ENCODE assay signal across 19 cellular contexts in genomic region chr22:22755778-22756100, GRCh38.
DNase-seq lines count a peak whose midpoint lies in the region; ATAC-seq and TF ChIP-seq lines count a peak whose summit lies in the region.
"Had no signal": no experiment of that assay in that cellular context is flagged by ENCODE, and none has a peak within 500 bp of the region (broad histone marks: within the 10 kb centered on the region; RNA-seq: fewer than 3 reads in every experiment).

No MANE protein-coding gene starts in this region.

- H3K4me1 Mint-ChIP-seq in memory B cell = peaks cover 18% of the 10 kb centered on the region

- no peak for ATAC-seq in memory B cell (ENCODE audit: low read depth)
- ATAC-seq in HG03354 (IDR thresholded peaks at IDR 0.05; ENCODE audit: poor library complexity, severe bottlenecking, unreplicated experiment) = no peak
- ATAC-seq: HCT116, Right ventricle myocardium inferior had no signal

- no peaks in the 10 kb centered on the region for H3K4me1 ChIP-seq in vagina

- H3K27ac ChIP-seq in angular gyrus (ENCODE audit: low read depth, low read length) = peak overlapping the region; percentile 40
- no peak overlapping the region for H3K27ac ChIP-seq in vagina

- no peaks in the 10 kb centered on the region for H3K27me3 Mint-ChIP-seq in memory B cell

- no peak for TF ChIP-seq POLR2A in vagina (IDR thresholded peaks at IDR 0.05)

- no peak overlapping the region for H3K4me3 ChIP-seq in vagina

- H3K36me3 ChIP-seq in vagina = no peaks in the 10 kb centered on the region

- no peak for TF ChIP-seq CTCF in vagina (IDR thresholded peaks at IDR 0.05)

- intact Hi-C loops in vagina (cut with DNase I) = no loop called here

- peak overlapping the region; percentile 63 for H3K27ac Mint-ChIP-seq in memory B cell
- H3K27ac Mint-ChIP-seq: CD14-positive monocyte had no signal

- no peaks in the 10 kb centered on the region for H3K27me3 ChIP-seq in vagina

- H3K9me3 ChIP-seq in vagina = no peaks in the 10 kb centered on the region

- no peaks in the 10 kb centered on the region for H3K36me3 Mint-ChIP-seq in memory B cell
- H3K36me3 Mint-ChIP-seq: CD14-positive monocyte had no signal

- H3K4me3 Mint-ChIP-seq in memory B cell = no peak overlapping the region
- H3K4me3 Mint-ChIP-seq: CD14-positive monocyte had no signal

- DNase-seq in activated CD8-positive, alpha-beta memory T cell treated with anti-CD3 and anti-CD28 coated beads for 24 hours = peak; percentile 55
- no peak for DNase-seq in activated CD8-positive, alpha-beta memory T cell treated with anti-CD3 and anti-CD28 coated beads, Interleukin-2, amount 50 U/mL, for 4 hours
- DNase-seq in memory B cell (ENCODE audit: low spot score in 2 of 2) (no peak), vagina (ENCODE audit: extremely low spot score in 2 of 2) (peak; percentile 54 to 58), EL (no peak)
- no peak for DNase-seq in activated effector memory CD4-positive, alpha-beta T cell treated with Interleukin-2 at 50 U/mL for 16 hours
- DNase-seq: 8988T, DMS79, GOT3, NCI-H1105 treated with DMSO at 0.1 percent for 48 hours, NCI-H187 treated with DMSO at 0.1 percent for 48 hours, NCI-H2227 treated with DMSO at 0.1 percent for 48 hours, NCI-H510A treated with DMSO at 0.1 percent for 48 hours, NCI-H774 had no signal

- no peaks in the 10 kb centered on the region for H3K9me3 Mint-ChIP-seq in memory B cell

Comparison
In these comparisons a context has a peak if more than half of its experiments do, and no peak if none do; other contexts are left out.
1. DNase-seq: peak in activated CD8-positive, alpha-beta memory T cell treated with anti-CD3 and anti-CD28 coated beads for 24 hours (single experiment) and vagina (2 of 2); none in activated CD8-positive, alpha-beta memory T cell treated with anti-CD3 and anti-CD28 coated beads, Interleukin-2, amount 50 U/mL, for 4 hours (single experiment), memory B cell (0 of 2), EL (single experiment) and activated effector memory CD4-positive, alpha-beta T cell treated with Interleukin-2 at 50 U/mL for 16 hours (single experiment).